1 cellular context compared by ENCODE assay signal in genomic region chr6:170366248-170366960, GRCh38.
TF ChIP-seq lines count a peak whose summit lies in the region.

No MANE protein-coding gene starts in this region.

TF ChIP-seq in HepG2, 621 proteins besides CTCF, POLR2A, EP300 and RAD21 (continued from another document and continues in another):
- TF ChIP-seq, protein P1, sequence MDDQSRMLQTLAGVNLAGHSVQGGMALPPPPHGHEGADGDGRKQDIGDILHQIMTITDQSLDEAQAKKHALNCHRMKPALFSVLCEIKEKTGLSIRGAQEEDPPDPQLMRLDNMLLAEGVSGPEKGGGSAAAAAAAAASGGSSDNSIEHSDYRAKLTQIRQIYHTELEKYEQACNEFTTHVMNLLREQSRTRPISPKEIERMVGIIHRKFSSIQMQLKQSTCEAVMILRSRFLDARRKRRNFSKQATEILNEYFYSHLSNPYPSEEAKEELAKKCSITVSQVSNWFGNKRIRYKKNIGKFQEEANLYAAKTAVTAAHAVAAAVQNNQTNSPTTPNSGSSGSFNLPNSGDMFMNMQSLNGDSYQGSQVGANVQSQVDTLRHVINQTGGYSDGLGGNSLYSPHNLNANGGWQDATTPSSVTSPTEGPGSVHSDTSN (CRISPR knock-in tag; IDR thresholded peaks at IDR 0.05; ENCODE audit: borderline replicate concordance), result no peak
- TF ChIP-seq ZNF772 (CRISPR knock-in tag; IDR thresholded peaks at IDR 0.05), result no peak
- TF ChIP-seq CREB1 (IDR thresholded peaks at IDR 0.05), result no peak
- no peak for TF ChIP-seq CREB1 (CRISPR knock-in tag; IDR thresholded peaks at IDR 0.05)
- TF ChIP-seq CHD4 (IDR thresholded peaks at IDR 0.05; ENCODE audit: borderline replicate concordance, low read length), result no peak
- TF ChIP-seq, protein P2, sequence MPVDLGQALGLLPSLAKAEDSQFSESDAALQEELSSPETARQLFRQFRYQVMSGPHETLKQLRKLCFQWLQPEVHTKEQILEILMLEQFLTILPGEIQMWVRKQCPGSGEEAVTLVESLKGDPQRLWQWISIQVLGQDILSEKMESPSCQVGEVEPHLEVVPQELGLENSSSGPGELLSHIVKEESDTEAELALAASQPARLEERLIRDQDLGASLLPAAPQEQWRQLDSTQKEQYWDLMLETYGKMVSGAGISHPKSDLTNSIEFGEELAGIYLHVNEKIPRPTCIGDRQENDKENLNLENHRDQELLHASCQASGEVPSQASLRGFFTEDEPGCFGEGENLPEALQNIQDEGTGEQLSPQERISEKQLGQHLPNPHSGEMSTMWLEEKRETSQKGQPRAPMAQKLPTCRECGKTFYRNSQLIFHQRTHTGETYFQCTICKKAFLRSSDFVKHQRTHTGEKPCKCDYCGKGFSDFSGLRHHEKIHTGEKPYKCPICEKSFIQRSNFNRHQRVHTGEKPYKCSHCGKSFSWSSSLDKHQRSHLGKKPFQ (CRISPR knock-in tag; IDR thresholded peaks at IDR 0.05; ENCODE audit: insufficient replicate concordance), result no peak
- TF ChIP-seq SOX13 (IDR thresholded peaks at IDR 0.05), result no peak; the same call in 1 of the 2 replicates
- TF ChIP-seq SOX13 (CRISPR knock-in tag; conservative IDR thresholded peaks at IDR 0.05 in 1 of 2, IDR thresholded peaks at IDR 0.05 in 1 of 2), result peak in 1 of 2 experiments; percentile 83; a peak in 2 of 4 replicates
- TF ChIP-seq, protein P3, sequence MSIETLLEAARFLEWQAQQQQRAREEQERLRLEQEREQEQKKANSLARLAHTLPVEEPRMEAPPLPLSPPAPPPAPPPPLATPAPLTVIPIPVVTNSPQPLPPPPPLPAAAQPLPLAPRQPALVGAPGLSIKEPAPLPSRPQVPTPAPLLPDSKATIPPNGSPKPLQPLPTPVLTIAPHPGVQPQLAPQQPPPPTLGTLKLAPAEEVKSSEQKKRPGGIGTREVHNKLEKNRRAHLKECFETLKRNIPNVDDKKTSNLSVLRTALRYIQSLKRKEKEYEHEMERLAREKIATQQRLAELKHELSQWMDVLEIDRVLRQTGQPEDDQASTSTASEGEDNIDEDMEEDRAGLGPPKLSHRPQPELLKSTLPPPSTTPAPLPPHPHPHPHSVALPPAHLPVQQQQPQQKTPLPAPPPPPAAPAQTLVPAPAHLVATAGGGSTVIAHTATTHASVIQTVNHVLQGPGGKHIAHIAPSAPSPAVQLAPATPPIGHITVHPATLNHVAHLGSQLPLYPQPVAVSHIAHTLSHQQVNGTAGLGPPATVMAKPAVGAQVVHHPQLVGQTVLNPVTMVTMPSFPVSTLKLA (IDR thresholded peaks at IDR 0.05), result no peak
- TF ChIP-seq, protein P4, sequence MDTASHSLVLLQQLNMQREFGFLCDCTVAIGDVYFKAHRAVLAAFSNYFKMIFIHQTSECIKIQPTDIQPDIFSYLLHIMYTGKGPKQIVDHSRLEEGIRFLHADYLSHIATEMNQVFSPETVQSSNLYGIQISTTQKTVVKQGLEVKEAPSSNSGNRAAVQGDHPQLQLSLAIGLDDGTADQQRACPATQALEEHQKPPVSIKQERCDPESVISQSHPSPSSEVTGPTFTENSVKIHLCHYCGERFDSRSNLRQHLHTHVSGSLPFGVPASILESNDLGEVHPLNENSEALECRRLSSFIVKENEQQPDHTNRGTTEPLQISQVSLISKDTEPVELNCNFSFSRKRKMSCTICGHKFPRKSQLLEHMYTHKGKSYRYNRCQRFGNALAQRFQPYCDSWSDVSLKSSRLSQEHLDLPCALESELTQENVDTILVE (CRISPR knock-in tag; IDR thresholded peaks at IDR 0.05), result no peak
- no peak for TF ChIP-seq ARNT2 (CRISPR knock-in tag; IDR thresholded peaks at IDR 0.05; ENCODE audit: low read depth)
- no peak for TF ChIP-seq STAG1 (CRISPR knock-in tag; IDR thresholded peaks at IDR 0.05)
- TF ChIP-seq GTF2F1 (IDR thresholded peaks at IDR 0.05; ENCODE audit: low read length), result no peak
- TF ChIP-seq NR1H2 (CRISPR knock-in tag; IDR thresholded peaks at IDR 0.05; ENCODE audit: borderline replicate concordance, low read depth), result no peak
- TF ChIP-seq, protein P5, sequence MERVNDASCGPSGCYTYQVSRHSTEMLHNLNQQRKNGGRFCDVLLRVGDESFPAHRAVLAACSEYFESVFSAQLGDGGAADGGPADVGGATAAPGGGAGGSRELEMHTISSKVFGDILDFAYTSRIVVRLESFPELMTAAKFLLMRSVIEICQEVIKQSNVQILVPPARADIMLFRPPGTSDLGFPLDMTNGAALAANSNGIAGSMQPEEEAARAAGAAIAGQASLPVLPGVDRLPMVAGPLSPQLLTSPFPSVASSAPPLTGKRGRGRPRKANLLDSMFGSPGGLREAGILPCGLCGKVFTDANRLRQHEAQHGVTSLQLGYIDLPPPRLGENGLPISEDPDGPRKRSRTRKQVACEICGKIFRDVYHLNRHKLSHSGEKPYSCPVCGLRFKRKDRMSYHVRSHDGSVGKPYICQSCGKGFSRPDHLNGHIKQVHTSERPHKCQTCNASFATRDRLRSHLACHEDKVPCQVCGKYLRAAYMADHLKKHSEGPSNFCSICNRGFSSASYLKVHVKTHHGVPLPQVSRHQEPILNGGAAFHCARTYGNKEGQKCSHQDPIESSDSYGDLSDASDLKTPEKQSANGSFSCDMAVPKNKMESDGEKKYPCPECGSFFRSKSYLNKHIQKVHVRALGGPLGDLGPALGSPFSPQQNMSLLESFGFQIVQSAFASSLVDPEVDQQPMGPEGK (CRISPR knock-in tag; IDR thresholded peaks at IDR 0.05), result peak; percentile 56
- TF ChIP-seq TFDP2 (CRISPR knock-in tag; IDR thresholded peaks at IDR 0.05), result no peak
- no peak for TF ChIP-seq PRMT3 (CRISPR knock-in tag; IDR thresholded peaks at IDR 0.05; ENCODE audit: borderline replicate concordance, low read depth)
- no peak for TF ChIP-seq PHF21A (CRISPR knock-in tag; IDR thresholded peaks at IDR 0.05)
- TF ChIP-seq CENPT (CRISPR knock-in tag; IDR thresholded peaks at IDR 0.05; ENCODE audit: low read depth), result no peak
- no peak for TF ChIP-seq FOXK2 (IDR thresholded peaks at IDR 0.05)
- TF ChIP-seq AGO1 (IDR thresholded peaks at IDR 0.05; ENCODE audit: low read depth, low read length, poor library complexity, severe bottlenecking), result no peak
- no peak for TF ChIP-seq ZNF12 (CRISPR knock-in tag; IDR thresholded peaks at IDR 0.05)
- TF ChIP-seq, protein P6, sequence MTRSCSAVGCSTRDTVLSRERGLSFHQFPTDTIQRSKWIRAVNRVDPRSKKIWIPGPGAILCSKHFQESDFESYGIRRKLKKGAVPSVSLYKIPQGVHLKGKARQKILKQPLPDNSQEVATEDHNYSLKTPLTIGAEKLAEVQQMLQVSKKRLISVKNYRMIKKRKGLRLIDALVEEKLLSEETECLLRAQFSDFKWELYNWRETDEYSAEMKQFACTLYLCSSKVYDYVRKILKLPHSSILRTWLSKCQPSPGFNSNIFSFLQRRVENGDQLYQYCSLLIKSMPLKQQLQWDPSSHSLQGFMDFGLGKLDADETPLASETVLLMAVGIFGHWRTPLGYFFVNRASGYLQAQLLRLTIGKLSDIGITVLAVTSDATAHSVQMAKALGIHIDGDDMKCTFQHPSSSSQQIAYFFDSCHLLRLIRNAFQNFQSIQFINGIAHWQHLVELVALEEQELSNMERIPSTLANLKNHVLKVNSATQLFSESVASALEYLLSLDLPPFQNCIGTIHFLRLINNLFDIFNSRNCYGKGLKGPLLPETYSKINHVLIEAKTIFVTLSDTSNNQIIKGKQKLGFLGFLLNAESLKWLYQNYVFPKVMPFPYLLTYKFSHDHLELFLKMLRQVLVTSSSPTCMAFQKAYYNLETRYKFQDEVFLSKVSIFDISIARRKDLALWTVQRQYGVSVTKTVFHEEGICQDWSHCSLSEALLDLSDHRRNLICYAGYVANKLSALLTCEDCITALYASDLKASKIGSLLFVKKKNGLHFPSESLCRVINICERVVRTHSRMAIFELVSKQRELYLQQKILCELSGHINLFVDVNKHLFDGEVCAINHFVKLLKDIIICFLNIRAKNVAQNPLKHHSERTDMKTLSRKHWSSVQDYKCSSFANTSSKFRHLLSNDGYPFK (CRISPR knock-in tag; IDR thresholded peaks at IDR 0.05; ENCODE audit: borderline replicate concordance), result no peak
- TF ChIP-seq, protein P7, sequence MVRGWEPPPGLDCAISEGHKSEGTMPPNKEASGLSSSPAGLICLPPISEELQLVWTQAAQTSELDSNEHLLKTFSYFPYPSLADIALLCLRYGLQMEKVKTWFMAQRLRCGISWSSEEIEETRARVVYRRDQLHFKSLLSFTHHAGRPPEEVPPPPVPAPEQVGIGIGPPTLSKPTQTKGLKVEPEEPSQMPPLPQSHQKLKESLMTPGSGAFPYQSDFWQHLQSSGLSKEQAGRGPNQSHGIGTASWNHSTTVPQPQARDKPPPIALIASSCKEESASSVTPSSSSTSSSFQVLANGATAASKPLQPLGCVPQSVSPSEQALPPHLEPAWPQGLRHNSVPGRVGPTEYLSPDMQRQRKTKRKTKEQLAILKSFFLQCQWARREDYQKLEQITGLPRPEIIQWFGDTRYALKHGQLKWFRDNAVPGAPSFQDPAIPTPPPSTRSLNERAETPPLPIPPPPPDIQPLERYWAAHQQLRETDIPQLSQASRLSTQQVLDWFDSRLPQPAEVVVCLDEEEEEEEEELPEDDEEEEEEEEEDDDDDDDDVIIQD (CRISPR knock-in tag; IDR thresholded peaks at IDR 0.05; ENCODE audit: low read depth), result peak; percentile 76; the same call in 1 of the 2 replicates
- TF ChIP-seq FOXO1 (CRISPR knock-in tag; IDR thresholded peaks at IDR 0.05), result no peak; the same call in 1 of the 2 replicates
- TF ChIP-seq RNF2 (conservative IDR thresholded peaks at IDR 0.05; ENCODE audit: low read depth), result no peak
- TF ChIP-seq, protein P8, sequence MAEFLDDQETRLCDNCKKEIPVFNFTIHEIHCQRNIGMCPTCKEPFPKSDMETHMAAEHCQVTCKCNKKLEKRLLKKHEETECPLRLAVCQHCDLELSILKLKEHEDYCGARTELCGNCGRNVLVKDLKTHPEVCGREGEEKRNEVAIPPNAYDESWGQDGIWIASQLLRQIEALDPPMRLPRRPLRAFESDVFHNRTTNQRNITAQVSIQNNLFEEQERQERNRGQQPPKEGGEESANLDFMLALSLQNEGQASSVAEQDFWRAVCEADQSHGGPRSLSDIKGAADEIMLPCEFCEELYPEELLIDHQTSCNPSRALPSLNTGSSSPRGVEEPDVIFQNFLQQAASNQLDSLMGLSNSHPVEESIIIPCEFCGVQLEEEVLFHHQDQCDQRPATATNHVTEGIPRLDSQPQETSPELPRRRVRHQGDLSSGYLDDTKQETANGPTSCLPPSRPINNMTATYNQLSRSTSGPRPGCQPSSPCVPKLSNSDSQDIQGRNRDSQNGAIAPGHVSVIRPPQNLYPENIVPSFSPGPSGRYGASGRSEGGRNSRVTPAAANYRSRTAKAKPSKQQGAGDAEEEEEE (CRISPR knock-in tag; IDR thresholded peaks at IDR 0.05; ENCODE audit: borderline replicate concordance), result no peak
- TF ChIP-seq PPARG (CRISPR knock-in tag; conservative IDR thresholded peaks at IDR 0.05), result 0 out of 2 replicates have a peak, but pooled peaks have one; percentile 18
- TF ChIP-seq HDAC1 (CRISPR knock-in tag; IDR thresholded peaks at IDR 0.05), result peak; percentile 44
- peak; percentile 28; the same call in 1 of the 2 replicates for TF ChIP-seq ZNF792 (CRISPR knock-in tag; IDR thresholded peaks at IDR 0.05)
- no peak for TF ChIP-seq PLRG1 (conservative IDR thresholded peaks at IDR 0.05)
- no peak for TF ChIP-seq CBX2 (IDR thresholded peaks at IDR 0.05; ENCODE audit: low read depth, low read length)
- TF ChIP-seq CBX2 (CRISPR knock-in tag; IDR thresholded peaks at IDR 0.05; ENCODE audit: low read depth), result no peak
- no peak for TF ChIP-seq ZNF543 (CRISPR knock-in tag; IDR thresholded peaks at IDR 0.05)
- TF ChIP-seq ZNF724P (CRISPR knock-in tag; IDR thresholded peaks at IDR 0.05; ENCODE audit: borderline replicate concordance), result no peak
- peak; percentile 63 for TF ChIP-seq ZFY (CRISPR knock-in tag; IDR thresholded peaks at IDR 0.05)
- TF ChIP-seq SMYD3 (CRISPR knock-in tag; IDR thresholded peaks at IDR 0.05), result no peak
- no peak for TF ChIP-seq POLR2AphosphoS2 (IDR thresholded peaks at IDR 0.05; ENCODE audit: low read depth, low read length)
- TF ChIP-seq, protein P9, sequence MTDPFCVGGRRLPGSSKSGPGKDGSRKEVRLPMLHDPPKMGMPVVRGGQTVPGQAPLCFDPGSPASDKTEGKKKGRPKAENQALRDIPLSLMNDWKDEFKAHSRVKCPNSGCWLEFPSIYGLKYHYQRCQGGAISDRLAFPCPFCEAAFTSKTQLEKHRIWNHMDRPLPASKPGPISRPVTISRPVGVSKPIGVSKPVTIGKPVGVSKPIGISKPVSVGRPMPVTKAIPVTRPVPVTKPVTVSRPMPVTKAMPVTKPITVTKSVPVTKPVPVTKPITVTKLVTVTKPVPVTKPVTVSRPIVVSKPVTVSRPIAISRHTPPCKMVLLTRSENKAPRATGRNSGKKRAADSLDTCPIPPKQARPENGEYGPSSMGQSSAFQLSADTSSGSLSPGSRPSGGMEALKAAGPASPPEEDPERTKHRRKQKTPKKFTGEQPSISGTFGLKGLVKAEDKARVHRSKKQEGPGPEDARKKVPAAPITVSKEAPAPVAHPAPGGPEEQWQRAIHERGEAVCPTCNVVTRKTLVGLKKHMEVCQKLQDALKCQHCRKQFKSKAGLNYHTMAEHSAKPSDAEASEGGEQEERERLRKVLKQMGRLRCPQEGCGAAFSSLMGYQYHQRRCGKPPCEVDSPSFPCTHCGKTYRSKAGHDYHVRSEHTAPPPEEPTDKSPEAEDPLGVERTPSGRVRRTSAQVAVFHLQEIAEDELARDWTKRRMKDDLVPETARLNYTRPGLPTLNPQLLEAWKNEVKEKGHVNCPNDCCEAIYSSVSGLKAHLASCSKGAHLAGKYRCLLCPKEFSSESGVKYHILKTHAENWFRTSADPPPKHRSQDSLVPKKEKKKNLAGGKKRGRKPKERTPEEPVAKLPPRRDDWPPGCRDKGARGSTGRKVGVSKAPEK (CRISPR knock-in tag; IDR thresholded peaks at IDR 0.05; ENCODE audit: borderline replicate concordance), result 0 out of 2 replicates have a peak, but pooled peaks have one; percentile 46
- TF ChIP-seq CREM (IDR thresholded peaks at IDR 0.05), result 0 out of 2 replicates have a peak, but pooled peaks have one; percentile 27
- no peak for TF ChIP-seq CREM (CRISPR knock-in tag; IDR thresholded peaks at IDR 0.05)
- no peak for TF ChIP-seq SRSF4 (IDR thresholded peaks at IDR 0.05; ENCODE audit: low read depth, low read length, poor library complexity, severe bottlenecking)
- TF ChIP-seq, protein P10, sequence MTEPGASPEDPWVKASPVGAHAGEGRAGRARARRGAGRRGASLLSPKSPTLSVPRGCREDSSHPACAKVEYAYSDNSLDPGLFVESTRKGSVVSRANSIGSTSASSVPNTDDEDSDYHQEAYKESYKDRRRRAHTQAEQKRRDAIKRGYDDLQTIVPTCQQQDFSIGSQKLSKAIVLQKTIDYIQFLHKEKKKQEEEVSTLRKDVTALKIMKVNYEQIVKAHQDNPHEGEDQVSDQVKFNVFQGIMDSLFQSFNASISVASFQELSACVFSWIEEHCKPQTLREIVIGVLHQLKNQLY (CRISPR knock-in tag; IDR thresholded peaks at IDR 0.05), result peak; percentile 85
